9 cellular contexts compared by ENCODE assay signal in genomic region chr7:12637819-12638592, GRCh38. TPM values are rescaled to one million over a fixed set of nuclear protein-coding genes. Genes with fewer than 3 reads are reported as not detected.
DNase-seq lines count a peak whose midpoint lies in the region; ATAC-seq and TF ChIP-seq lines count a peak whose summit lies in the region.
"Had no signal": no experiment of that assay in that cellular context is flagged by ENCODE, and none has a peak within 500 bp of the region (broad histone marks: within the 10 kb centered on the region; RNA-seq: fewer than 3 reads in every experiment).

No MANE protein-coding gene starts in this region.

- TF ChIP-seq CTCF in right atrium auricular region (IDR thresholded peaks at IDR 0.05): no peak

- H3K27me3 ChIP-seq in right atrium auricular region: no peaks in the 10 kb centered on the region

- H3K4me3 Mint-ChIP-seq in memory B cell: peak overlapping the region; percentile 76

- no peaks in the 10 kb centered on the region for H3K36me3 ChIP-seq in right atrium auricular region

- no peaks in the 10 kb centered on the region for H3K9me3 ChIP-seq in right atrium auricular region

- peak overlapping the region in 1 of 2 donors; percentile 33 for H3K27ac ChIP-seq in right atrium auricular region
- H3K27ac ChIP-seq: VCaP had no signal

- DNase-seq in Right ventricle myocardium inferior (ENCODE audit: missing footprints) (no peak), right atrium auricular region (ENCODE audit: low spot score) (no peak), SHP77 (lab: John Stamatoyannopoulos, UW) (peak; percentile 38 to 48), memory B cell (ENCODE audit: low spot score in 2 of 2) (no peak), DMS114 treated with DMSO at 0.1 percent for 48 hours (lab: John Stamatoyannopoulos, UW; ENCODE audit: unreplicated experiment) (no peak), hypothalamus (lab: John Stamatoyannopoulos, UW) (no peak), amniotic stem cell (lab: John Stamatoyannopoulos, UW) (no peak)

- no peaks in the 10 kb centered on the region for H3K9me3 Mint-ChIP-seq in memory B cell

- H3K4me3 ChIP-seq in right atrium auricular region: no peak overlapping the region

- peak; percentile 52 for ATAC-seq in Right ventricle myocardium inferior
- ATAC-seq in HG03064 (IDR thresholded peaks at IDR 0.05; ENCODE audit: low read depth, unreplicated experiment): peak; percentile 52
- peak; percentile 85 for ATAC-seq in memory B cell (ENCODE audit: low read depth)

- H3K4me1 ChIP-seq in right atrium auricular region: no peaks in the 10 kb centered on the region

- peak overlapping the region; percentile 88 for H3K27ac Mint-ChIP-seq in memory B cell

- no peaks in the 10 kb centered on the region for H3K27me3 Mint-ChIP-seq in memory B cell

- H3K36me3 Mint-ChIP-seq in memory B cell: no peaks in the 10 kb centered on the region

- intact Hi-C loops in Right ventricle myocardium inferior (cut with DNase I): loop anchor here (2.0 to 5.0 kb wide), 2 partner anchors 49 to 625 kb away; partner anchors contain the start of gene ARL4A

- H3K4me1 Mint-ChIP-seq in memory B cell: peaks cover 16% of the 10 kb centered on the region

RNA-seq across cellular contexts. Expression of gene ARL4A, which starts 49.4 kb away (rescaled TPM):
- total RNA-seq in Right ventricle myocardium inferior (10.1 TPM), right atrium auricular region (10 to 100 TPM; 13.3 to 25.0 TPM)

Comparison
In these comparisons a context has a peak if more than half of its experiments do, and no peak if none do; other contexts are left out.
1. DNase-seq: peak in SHP77 (2 of 2); none in Right ventricle myocardium inferior (single experiment), right atrium auricular region (single experiment), memory B cell (0 of 2), DMS114 treated with DMSO at 0.1 percent for 48 hours (single experiment), hypothalamus (0 of 51) and amniotic stem cell (single experiment).
2. Peak in every context shown above with its lines, with median percentiles within 50 percentile points of each other: ATAC-seq.